In the genomic region with DNA sequence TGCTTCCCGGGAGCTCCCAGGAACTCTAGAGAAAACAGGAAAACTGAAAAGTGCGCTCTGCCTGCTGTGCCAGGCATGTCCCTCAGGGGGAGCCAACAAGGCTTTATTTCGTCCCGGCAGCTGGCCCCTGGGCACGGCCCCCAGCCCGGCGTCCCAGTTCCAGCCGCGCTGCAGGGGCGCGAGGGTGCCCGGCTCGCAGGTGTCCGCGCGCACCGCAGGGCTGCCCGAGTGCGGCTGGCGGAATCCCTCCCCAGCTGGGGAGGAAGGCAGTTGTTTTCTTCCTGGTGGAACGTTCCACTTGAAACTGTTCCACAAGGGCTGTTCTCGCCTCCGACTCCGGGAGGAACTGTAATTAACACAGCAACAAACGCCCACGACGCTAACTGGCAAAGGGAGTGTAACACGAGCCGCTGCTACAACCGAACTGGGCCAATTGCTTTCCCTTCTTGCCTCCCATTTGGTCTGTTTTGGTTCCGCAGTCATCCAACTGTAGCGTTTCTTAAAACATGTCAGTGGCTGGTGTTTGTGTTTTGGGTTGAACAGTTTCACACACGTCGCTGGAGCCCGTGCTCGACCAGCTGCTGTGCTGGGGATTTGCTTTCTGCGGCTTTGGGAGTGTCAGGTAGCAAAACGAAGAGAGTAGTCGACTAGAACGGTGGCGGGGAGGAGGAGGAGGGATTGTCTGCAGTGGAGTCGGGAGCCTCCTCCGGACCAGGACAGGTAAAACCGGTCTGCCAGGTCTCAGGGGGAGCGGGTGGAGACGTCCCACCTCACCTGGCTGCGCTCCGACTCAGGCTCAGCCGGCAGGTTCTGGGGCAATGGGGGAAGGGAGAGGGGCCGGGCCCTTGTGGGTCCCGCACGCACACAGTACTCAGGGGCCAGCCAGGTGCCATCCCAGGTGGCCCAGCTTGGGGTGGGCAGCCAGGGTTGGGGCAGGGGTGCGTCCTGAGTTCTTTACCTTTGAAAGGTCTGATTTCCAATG, we compare ENCODE assay signal across 8 cellular contexts.
DNase-seq lines count a peak whose midpoint lies in the region; ATAC-seq and TF ChIP-seq lines count a peak whose summit lies in the region.

No MANE protein-coding gene starts in this region.

- TF ChIP-seq CTCF in heart left ventricle (IDR thresholded peaks at IDR 0.05) (peak; percentile 34 to 70 (median 58)), omental fat pad (IDR thresholded peaks at IDR 0.05) (no peak)

- TF ChIP-seq POLR2A in heart left ventricle (IDR thresholded peaks at IDR 0.05), result no peak

- H3K36me3 ChIP-seq in HUES64 (ENCODE audit: insufficient read depth, low read length), result no peaks in the 10 kb centered on the region
- no peaks in the 10 kb centered on the region for H3K36me3 ChIP-seq in NT2/D1 (ENCODE audit: insufficient read depth, insufficient read length, low read length)
- H3K36me3 ChIP-seq in adipocyte (ENCODE audit: control insufficient read depth, insufficient read depth, low read length, severe bottlenecking), result no peaks in the 10 kb centered on the region
- no peaks in the 10 kb centered on the region for H3K36me3 ChIP-seq in heart left ventricle

- peaks cover 52% of the 10 kb centered on the region for H3K27me3 ChIP-seq in HUES64 (ENCODE audit: insufficient read depth, low read length)
- H3K27me3 ChIP-seq in NT2/D1 (ENCODE audit: insufficient read depth, insufficient read length), result peaks cover 47% of the 10 kb centered on the region
- H3K27me3 ChIP-seq in adipocyte (replicated peaks; ENCODE audit: control insufficient read depth, insufficient read depth, low read length), result peaks cover 43% of the 10 kb centered on the region
- peaks cover 0 to 8% (median 0%) of the 10 kb centered on the region in 9 donors for H3K27me3 ChIP-seq in heart left ventricle

- H3K4me1 ChIP-seq in HUES64 (ENCODE audit: insufficient read depth, low read length) (peaks cover 22% of the 10 kb centered on the region), NT2/D1 (ENCODE audit: insufficient read depth, insufficient read length) (no peaks in the 10 kb centered on the region), adipocyte (ENCODE audit: control insufficient read depth, insufficient read depth, low read length) (peaks cover 6% of the 10 kb centered on the region), heart left ventricle (peaks cover 0 to 26% (median 9%) of the 10 kb centered on the region in 12 donors)

- H3K9me3 ChIP-seq in HUES64 (ENCODE audit: insufficient read depth, low read depth, low read length) (no peaks in the 10 kb centered on the region), NT2/D1 (ENCODE audit: insufficient read depth, low read length) (no peaks in the 10 kb centered on the region), adipocyte (ENCODE audit: control insufficient read depth, low read length) (no peaks in the 10 kb centered on the region), heart left ventricle (no peaks in the 10 kb centered on the region)

- under 1% methylated on average over 53 of the region's 53 CpGs for WGBS in HUES64
- 1 to 3% (median 3%) methylated on average over 30 to 53 of the region's 53 CpGs for WGBS in heart left ventricle, 4 donors

- peak overlapping the region; percentile 84 for H3K27ac ChIP-seq in HUES64 (ENCODE audit: low read depth, low read length)
- H3K27ac ChIP-seq in heart left ventricle, result peak overlapping the region in 3 of 12 donors; percentile 6 to 36 (median 26)

- peak overlapping the region; percentile 78 for H3K4me3 ChIP-seq in HUES64 (ENCODE audit: low read length)
- H3K4me3 ChIP-seq in NT2/D1 (ENCODE audit: insufficient read length, low read depth), result peak overlapping the region; percentile 63
- H3K4me3 ChIP-seq in adipocyte (ENCODE audit: low read length), result peak overlapping the region; percentile 85
- H3K4me3 ChIP-seq in heart left ventricle, result peak overlapping the region; percentile 40 to 72 (median 59)

- peak; percentile 15 for DNase-seq in GF-D8 (lab: John Stamatoyannopoulos, UW)
- DNase-seq in NT2/D1 (ENCODE audit: low read depth, low spot score), result peak; percentile 32
- DNase-seq in adipocyte (ENCODE audit: low read depth), result peak; percentile 82
- peak; percentile 46 to 82 (median 59) for DNase-seq in heart left ventricle
- no peak for DNase-seq in omental fat pad (ENCODE audit: low spot score)
- no peak for DNase-seq in NK-92 treated with Interleukin-12 subunit alpha and Interleukin-12 subunit beta, amount 100 ng/mL, for 24 hours (lab: John Stamatoyannopoulos, UW)

- peak overlapping the region; percentile 62 for H3K9ac ChIP-seq in HUES64 (ENCODE audit: low read depth, low read length)
- H3K9ac ChIP-seq in NT2/D1 (ENCODE audit: insufficient read length, low read depth), result peak overlapping the region; percentile 64
- H3K9ac ChIP-seq in adipocyte (ENCODE audit: low read length), result peak overlapping the region; percentile 57

- intact Hi-C loops in heart left ventricle (cut with DNase I), result loop anchor here in 7 of 10 donors (2.0 to 10.0 kb wide), 5 partner anchors 126 to 262 kb away; partner anchors contain the start of gene NIPBL (in 2 of the 7)

- ATAC-seq in GM21619 (IDR thresholded peaks at IDR 0.05; ENCODE audit: unreplicated experiment) (peak; percentile 77), heart left ventricle (peak; percentile 34 to 82 (median 78)), omental fat pad (ENCODE audit: low FRiP score) (peak; percentile 88)

Comparison
In these comparisons a context has a peak if more than half of its experiments do, and no peak if none do; other contexts are left out.
1. DNase-seq: peak in GF-D8 (single experiment), NT2/D1 (single experiment), adipocyte (single experiment) and heart left ventricle (5 of 5); none in omental fat pad (single experiment) and NK-92 treated with Interleukin-12 subunit alpha and Interleukin-12 subunit beta, amount 100 ng/mL, for 24 hours (single experiment).
2. CTCF ChIP-seq: peak in heart left ventricle (12 of 12); none in omental fat pad (0 of 3).
3. Peak in every context shown above with its lines, with median percentiles within 50 percentile points of each other: ATAC-seq, H3K4me3 ChIP-seq and H3K9ac ChIP-seq.